10 cellular contexts compared by ENCODE assay signal in genomic region chr13:40504641-40505040, GRCh38.
"Had no signal": no experiment of that assay in that cellular context is flagged by ENCODE, and none has a peak within 500 bp of the region (broad histone marks: within the 10 kb centered on the region; RNA-seq: fewer than 3 reads in every experiment).

No MANE protein-coding gene starts in this region.

- H3K27me3 ChIP-seq: esophagus squamous epithelium, left lung, ovary, upper lobe of left lung had no signal

- H3K36me3 ChIP-seq: esophagus squamous epithelium, left lung, ovary, upper lobe of left lung had no signal

- H3K9me3 ChIP-seq: esophagus squamous epithelium, left lung, ovary, upper lobe of left lung had no signal

- DNase-seq: activated CD4-positive, alpha-beta memory T cell treated with anti-CD3 and anti-CD28 coated beads, Interleukin-2, amount 10 ng/mL, durations not matched to agents 7 days and 5 days; activated naive CD4-positive, alpha-beta T cell treated with Interleukin-2 at 50 U/mL for 16 hours; esophagus squamous epithelium; left lung; ovary; SIG-M5; stimulated activated CD4-positive, alpha-beta T cell treated with anti-CD3 and anti-CD28 coated beads, Interleukin-1b, Interleukin-23, amount 100 ng/mL, for 48 hours; stimulated activated naive B cell treated with anti-CD40 and anti-IgM and Interleukin-4, amounts not matched to agents 10 μg/mL and 1 μg/mL and 100 μg/mL, for 72 hours; SW 1271; upper lobe of left lung had no signal

- H3K4me3 ChIP-seq: esophagus squamous epithelium, left lung, ovary, upper lobe of left lung had no signal

- H3K4me1 ChIP-seq: upper lobe of left lung had no signal

- ATAC-seq: stimulated activated naive B cell treated with anti-CD40 and anti-IgM and Interleukin-4, amounts not matched to agents 10 μg/mL and 1 μg/mL and 100 μg/mL, for 72 hours had no signal

- H3K27ac ChIP-seq: esophagus squamous epithelium, ovary, upper lobe of left lung had no signal
